ENCODE assay signal across 9 cellular contexts in the genomic region with DNA sequence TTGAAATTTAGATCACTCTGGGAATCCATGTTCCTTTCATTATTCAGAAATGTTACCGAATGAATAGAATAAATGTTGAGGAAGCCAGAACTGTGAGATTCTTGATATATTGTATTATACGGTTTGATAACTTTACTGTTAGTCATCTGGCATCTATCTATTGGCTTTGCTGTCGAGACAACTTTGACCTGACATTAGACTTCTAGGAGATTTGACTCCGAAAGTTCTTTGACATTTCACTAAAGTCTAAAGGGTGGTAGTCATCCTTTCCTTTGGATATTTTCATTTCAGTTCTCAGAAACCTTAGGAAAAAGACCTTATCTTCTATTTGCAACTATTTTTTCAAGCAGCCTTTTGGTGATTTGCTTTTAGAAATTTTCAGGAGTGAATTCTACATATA. TPM values are rescaled to one million over a fixed set of nuclear protein-coding genes. Genes with fewer than 3 reads are reported as not detected.
DNase-seq lines count a peak whose midpoint lies in the region; ATAC-seq, FAIRE-seq and TF ChIP-seq lines count a peak whose summit lies in the region.
"Had no signal": no experiment of that assay in that cellular context is flagged by ENCODE, and none has a peak within 500 bp of the region (broad histone marks: within the 10 kb centered on the region; RNA-seq: fewer than 3 reads in every experiment).

No MANE protein-coding gene starts in this region.

- H3K36me3 ChIP-seq in body of pancreas (replicated peaks in 1 of 2; ENCODE audit: insufficient read depth in 1 of 2, low read depth in 2 of 2) (no peaks in the 10 kb centered on the region), mesodermal cell (ENCODE audit: control insufficient read depth, insufficient read depth, low read length) (peaks cover 25% of the 10 kb centered on the region)

- WGBS in body of pancreas, 2 donors, result 1 to 3% methylated on average over 4 of the region's 4 CpGs
- WGBS in mesodermal cell (ENCODE audit: insufficient coverage in 2 of 2), 2 experiments, result 0 to 10% methylated on average over 2 to 3 of the region's 4 CpGs

- peaks cover 39% of the 10 kb centered on the region for H3K4me1 Mint-ChIP-seq in stimulated activated naive CD8-positive, alpha-beta T cell treated with anti-CD3 and anti-CD28 coated beads, Interleukin-15, Interleukin-2, amounts not matched to agents 100 ng/mL and 50 ng/mL, for 24 hours (ENCODE audit: low read depth)

- peak overlapping the region in 2 of 4 donors; percentile 95 to 96 for H3K27ac ChIP-seq in body of pancreas
- no peak overlapping the region for H3K27ac ChIP-seq in mesodermal cell (ENCODE audit: low read depth, low read length, severe bottlenecking)

- DNase-seq in stimulated activated naive CD8-positive, alpha-beta T cell treated with anti-CD3 and anti-CD28 coated beads, Interleukin-15, Interleukin-2, amounts not matched to agents 100 U/mL and 50 U/mL, for 24 hours, result no peak
- DNase-seq in body of pancreas (no peak), activated gamma-delta T cell treated with Interleukin-2 at 50 U/mL for 16 hours (no peak), amygdala (lab: John Stamatoyannopoulos, UW) (no peak), H54 (ENCODE audit: insufficient read length, low spot score) (no peak)
- DNase-seq: central memory CD4-positive, alpha-beta T cell had no signal

- no peak for TF ChIP-seq CTCF in body of pancreas (IDR thresholded peaks at IDR 0.05)

- H3K4me3 Mint-ChIP-seq in stimulated activated naive CD8-positive, alpha-beta T cell treated with anti-CD3 and anti-CD28 coated beads, Interleukin-15, Interleukin-2, amounts not matched to agents 100 ng/mL and 50 ng/mL, for 24 hours, result peak overlapping the region; percentile 98

- H3K36me3 Mint-ChIP-seq in stimulated activated naive CD8-positive, alpha-beta T cell treated with anti-CD3 and anti-CD28 coated beads, Interleukin-15, Interleukin-2, amounts not matched to agents 100 ng/mL and 50 ng/mL, for 24 hours (ENCODE audit: low read depth), result no peaks in the 10 kb centered on the region

- FAIRE-seq in H54 (lab: Jason Lieb, UNC), result no peak

- TF ChIP-seq POLR2A in body of pancreas (IDR thresholded peaks at IDR 0.05) (no peak), H54 (IDR thresholded peaks at IDR 0.05; ENCODE audit: low read depth, low read length) (no peak)

- intact Hi-C loops in body of pancreas (cut with DNase I), result no loop called here

- no peaks in the 10 kb centered on the region for H3K9me3 Mint-ChIP-seq in stimulated activated naive CD8-positive, alpha-beta T cell treated with anti-CD3 and anti-CD28 coated beads, Interleukin-15, Interleukin-2, amounts not matched to agents 100 ng/mL and 50 ng/mL, for 24 hours

- no peaks in the 10 kb centered on the region for H3K27me3 ChIP-seq in body of pancreas

- no peaks in the 10 kb centered on the region for H3K27me3 Mint-ChIP-seq in stimulated activated naive CD8-positive, alpha-beta T cell treated with anti-CD3 and anti-CD28 coated beads, Interleukin-15, Interleukin-2, amounts not matched to agents 100 ng/mL and 50 ng/mL, for 24 hours

- no peaks in the 10 kb centered on the region for H3K9me3 ChIP-seq in body of pancreas
- H3K9me3 ChIP-seq in mesodermal cell (ENCODE audit: control insufficient read depth, low read length), result no peaks in the 10 kb centered on the region

- H3K4me3 ChIP-seq in body of pancreas, result peak overlapping the region; percentile 95 to 96
- peak overlapping the region; percentile 87 for H3K4me3 ChIP-seq in mesodermal cell (ENCODE audit: extremely low read depth, insufficient read depth, low read length, poor library complexity, severe bottlenecking)

- H3K4me1 ChIP-seq in body of pancreas (peaks cover 29% of the 10 kb centered on the region), mesodermal cell (ENCODE audit: control insufficient read depth, insufficient read depth, low read length, poor library complexity, severe bottlenecking) (peaks cover 6% of the 10 kb centered on the region)

- ATAC-seq in stimulated activated naive CD8-positive, alpha-beta T cell treated with anti-CD3 and anti-CD28 coated beads, Interleukin-15, Interleukin-2, amounts not matched to agents 100 U/mL and 50 U/mL, for 24 hours, result no peak
- no peak for ATAC-seq in body of pancreas
- ATAC-seq in GM21723 (IDR thresholded peaks at IDR 0.05; ENCODE audit: unreplicated experiment), result no peak

- H3K27ac Mint-ChIP-seq in stimulated activated naive CD8-positive, alpha-beta T cell treated with anti-CD3 and anti-CD28 coated beads, Interleukin-15, Interleukin-2, amounts not matched to agents 100 ng/mL and 50 ng/mL, for 24 hours, result no peak overlapping the region

RNA-seq across cellular contexts. Expression of a gene that starts 1.9 kb away (rescaled TPM):
- 10 to 100 TPM; 13.7 to 26.7 TPM for total RNA-seq in body of pancreas
- 43.2 TPM for polyA plus RNA-seq in mesodermal cell (2013, experiment 1 of 2)
- 35.9 TPM for polyA plus RNA-seq in mesodermal cell (2013, experiment 2 of 2)
